Comparison of ENCODE assay signal across 29 cellular contexts in the genomic region with DNA sequence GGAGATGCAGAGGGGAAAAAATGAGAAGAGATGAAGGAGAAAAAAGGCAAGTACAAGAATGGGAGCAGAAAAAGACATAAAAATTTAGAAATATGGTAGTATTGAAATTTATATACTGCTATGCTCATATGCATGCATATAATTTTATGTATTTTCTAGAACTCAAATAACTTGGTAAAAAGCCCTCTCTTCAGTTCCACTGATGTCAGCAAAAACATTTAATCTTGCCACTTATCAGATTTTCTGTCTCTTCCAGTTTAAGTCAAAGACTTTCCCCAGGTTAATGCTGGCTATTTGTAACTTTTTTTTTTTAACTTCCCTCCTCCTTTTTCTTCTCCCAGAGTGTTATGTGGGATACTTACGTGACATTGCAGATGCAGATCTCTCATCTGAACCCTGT.
"Had no signal": no experiment of that assay in that cellular context is flagged by ENCODE, and none has a peak within 500 bp of the region (broad histone marks: within the 10 kb centered on the region; RNA-seq: fewer than 3 reads in every experiment).

No MANE protein-coding gene starts in this region.

- H3K4me3 Mint-ChIP-seq: naive thymus-derived CD4-positive, alpha-beta T cell; natural killer cell; nephron; neural progenitor cell; stimulated activated memory B cell treated with anti-CD40 and anti-IgM and Interleukin-4, amounts not matched to agents 10 μg/mL and 1 μg/mL and 100 μg/mL, for 72 hours; stimulated activated naive CD8-positive, alpha-beta T cell treated with anti-CD3 and anti-CD28 coated beads, Interleukin-15, amount 100 ng/mL, for 72 hours; type B pancreatic cell had no signal

- H3K9me3 ChIP-seq: pancreas, psoas muscle, suprapubic skin, testis, tibial artery, transverse colon, upper lobe of right lung, uterus had no signal

- H3K4me2 ChIP-seq: neural progenitor cell, smooth muscle cell had no signal

- DNase-seq: naive thymus-derived CD4-positive, alpha-beta T cell; natural killer cell; occipital lobe; pancreas; posterior cingulate gyrus; psoas muscle; right cardiac atrium; stimulated activated CD4-positive, alpha-beta T cell treated with anti-CD3 and anti-CD28 coated beads, Interleukin-15, amount 100 ng/mL, for 24 hours; stimulated activated CD4-positive, alpha-beta T cell treated with anti-CD3 and anti-CD28 coated beads, Interleukin-4, amount 100 ng/mL, for 1 hour; stimulated activated CD4-positive, alpha-beta T cell treated with anti-CD3 and anti-CD28 coated beads, Interleukin-4, amount 100 ng/mL, for 4 hours; stimulated activated CD8-positive, alpha-beta memory T cell treated with anti-CD3 and anti-CD28 coated beads, Interleukin-4, amount 100 ng/mL, for 48 hours; stimulated activated naive CD4-positive, alpha-beta T cell; stimulated activated naive CD8-positive, alpha-beta T cell treated with anti-CD3 and anti-CD28 coated beads, Interleukin-15, amount 100 ng/mL, for 72 hours; stimulated activated naive CD8-positive, alpha-beta T cell treated with anti-CD3 and anti-CD28 coated beads, Interleukin-15, Interleukin-2, amounts not matched to agents 100 U/mL and 50 U/mL, for 24 hours; substantia nigra; testis; tibial artery; transverse colon; upper lobe of right lung; uterus had no signal

- ATAC-seq: naive thymus-derived CD4-positive, alpha-beta T cell; natural killer cell; pancreas; psoas muscle; right cardiac atrium; sciatic nerve; stimulated activated memory B cell treated with anti-CD40 and anti-IgM and Interleukin-4, amounts not matched to agents 10 μg/mL and 1 μg/mL and 100 μg/mL, for 72 hours; stimulated activated naive CD8-positive, alpha-beta T cell treated with anti-CD3 and anti-CD28 coated beads, Interleukin-15, amount 100 ng/mL, for 72 hours; stimulated activated naive CD8-positive, alpha-beta T cell treated with anti-CD3 and anti-CD28 coated beads, Interleukin-15, Interleukin-2, amounts not matched to agents 100 U/mL and 50 U/mL, for 24 hours; upper lobe of right lung had no signal

- H3K4me1 Mint-ChIP-seq: nephron; neural progenitor cell; stimulated activated naive CD8-positive, alpha-beta T cell treated with anti-CD3 and anti-CD28 coated beads, Interleukin-15, amount 100 ng/mL, for 72 hours had no signal

- FAIRE-seq: pancreas had no signal

- H3K36me3 Mint-ChIP-seq: naive thymus-derived CD4-positive, alpha-beta T cell; natural killer cell; neural progenitor cell; stimulated activated memory B cell treated with anti-CD40 and anti-IgM and Interleukin-4, amounts not matched to agents 10 μg/mL and 1 μg/mL and 100 μg/mL, for 72 hours; type B pancreatic cell had no signal

- H3K9ac ChIP-seq: neural progenitor cell had no signal

- H3K4me1 ChIP-seq: neural progenitor cell, psoas muscle, suprapubic skin, testis, tibial artery, upper lobe of right lung, uterus had no signal

- H3K27me3 ChIP-seq: neural progenitor cell, pancreas, suprapubic skin, testis, tibial artery, transverse colon, upper lobe of right lung, uterus had no signal

- H2AFZ ChIP-seq: neural progenitor cell had no signal

- H3K4me3 ChIP-seq: neural progenitor cell, pancreas, psoas muscle, skin epidermis, smooth muscle cell, suprapubic skin, testis, tibial artery, transverse colon, upper lobe of right lung, uterus had no signal

- H3K27ac Mint-ChIP-seq: naive thymus-derived CD4-positive, alpha-beta T cell; natural killer cell; nephron; neural progenitor cell; progenitor cell of endocrine pancreas; stimulated activated memory B cell treated with anti-CD40 and anti-IgM and Interleukin-4, amounts not matched to agents 10 μg/mL and 1 μg/mL and 100 μg/mL, for 72 hours; stimulated activated naive CD8-positive, alpha-beta T cell treated with anti-CD3 and anti-CD28 coated beads, Interleukin-15, amount 100 ng/mL, for 72 hours; type B pancreatic cell had no signal

- H3K27ac ChIP-seq: neural progenitor cell, pancreas, psoas muscle, skin epidermis, suprapubic skin, testis, tibial artery, transverse colon, upper lobe of right lung, uterus had no signal

- H3K36me3 ChIP-seq: neural progenitor cell, pancreas, suprapubic skin, tibial artery, transverse colon, upper lobe of right lung, uterus had no signal

- H3K27me3 Mint-ChIP-seq: stimulated activated memory B cell treated with anti-CD40 and anti-IgM and Interleukin-4, amounts not matched to agents 10 μg/mL and 1 μg/mL and 100 μg/mL, for 72 hours; stimulated activated naive CD8-positive, alpha-beta T cell treated with anti-CD3 and anti-CD28 coated beads, Interleukin-15, amount 100 ng/mL, for 72 hours; type B pancreatic cell had no signal

- H3K9me3 Mint-ChIP-seq: nephron; neural progenitor cell; stimulated activated memory B cell treated with anti-CD40 and anti-IgM and Interleukin-4, amounts not matched to agents 10 μg/mL and 1 μg/mL and 100 μg/mL, for 72 hours; stimulated activated naive CD8-positive, alpha-beta T cell treated with anti-CD3 and anti-CD28 coated beads, Interleukin-15, amount 100 ng/mL, for 72 hours; type B pancreatic cell had no signal
